Comparison of ENCODE assay signal across 23 cellular contexts in genomic region chr9:127170652-127171051, GRCh38. TPM values are rescaled to one million over a fixed set of nuclear protein-coding genes. Genes with fewer than 3 reads are reported as not detected.
DNase-seq lines count a peak whose midpoint lies in the region; ATAC-seq, FAIRE-seq and TF ChIP-seq lines count a peak whose summit lies in the region.
"Had no signal": no experiment of that assay in that cellular context is flagged by ENCODE, and none has a peak within 500 bp of the region (broad histone marks: within the 10 kb centered on the region; RNA-seq: fewer than 3 reads in every experiment).

No MANE protein-coding gene starts in this region.

- H3K27me3 ChIP-seq in BLaER1: no peaks in the 10 kb centered on the region
- no peaks in the 10 kb centered on the region for H3K27me3 ChIP-seq in GM12878 (replicated peaks in 1 of 2; ENCODE audit: control insufficient read depth in 2 of 2, insufficient read depth in 2 of 2, low read length in 1 of 2)
- H3K27me3 ChIP-seq: upper lobe of right lung had no signal

- H3K9ac ChIP-seq in BLaER1: no peak overlapping the region
- H3K9ac ChIP-seq in GM12878 (ENCODE audit: control insufficient read depth, insufficient read depth, low read length): no peak overlapping the region
- H3K9ac ChIP-seq: parathyroid adenoma had no signal

- SMC1A ChIA-PET in GM12878 (lab: Charles Lee; ENCODE audit: uncharacterized antibody, unreplicated experiment): interaction anchor here (1.0 to 28.4 kb wide), 17 partner anchors 10 to 229 kb away, joined by 3 to 812 read pairs (median 6); no protein-coding TSS in a partner anchor

- BruUV-seq in GM12878 (replicated peaks; lab: Mats Ljungman, UMichigan): no TSS peak

- TF ChIP-seq RAD21 in GM12878 (IDR thresholded peaks at IDR 0.05; ENCODE audit: insufficient read depth, low read depth, low read length): 0 out of 2 replicates have a peak, but pooled peaks have one; percentile 0

- RAD21 ChIA-PET in GM12878 (lab: Charles Lee; ENCODE audit: unreplicated experiment): interaction anchor here (0.7 to 16.8 kb wide), 20 partner anchors 9 to 232 kb away, joined by 3 to 515 read pairs (median 7); no protein-coding TSS in a partner anchor

- in situ Hi-C loops in GM13976 (cut with MboI; ENCODE audit: low sequenced_read_pairs, unreplicated experiment) (no loop called here), GM12878 (cut with MboI) (no loop called here)

- H3K79me2 ChIP-seq in GM12878 (ENCODE audit: control insufficient read depth, insufficient read depth, low read length): no peaks in the 10 kb centered on the region
- H3K79me2 ChIP-seq: parathyroid adenoma had no signal

- TF ChIP-seq EP300 in GM12878 (IDR thresholded peaks at IDR 0.05; ENCODE audit: borderline replicate concordance in 1 of 2, control insufficient read depth in 1 of 2, low read depth in 2 of 2, low read length in 2 of 2): peak; percentile 49 to 78; a peak in 2 of 4 replicates

- H3K4me3 ChIP-seq in BLaER1 (no peak overlapping the region), GM12878 (no peak overlapping the region)
- H3K4me3 ChIP-seq: coronary artery, upper lobe of right lung had no signal

- no peaks in the 10 kb centered on the region for H3K36me3 ChIP-seq in BLaER1
- H3K36me3 ChIP-seq in GM12878 (ENCODE audit: control insufficient read depth in 2 of 2, insufficient read depth in 2 of 2, low read length in 1 of 2): no peaks in the 10 kb centered on the region; a peak in 1 of 4 replicates
- H3K36me3 ChIP-seq: upper lobe of right lung had no signal

- no peaks in the 10 kb centered on the region for H3K9me3 ChIP-seq in BLaER1
- no peaks in the 10 kb centered on the region for H3K9me3 ChIP-seq in GM12878 (replicated peaks; ENCODE audit: control insufficient read depth, insufficient read depth, low read length)
- H3K9me3 ChIP-seq: upper lobe of right lung had no signal

- no peak for FAIRE-seq in GM12878 (lab: Jason Lieb, UNC)
- FAIRE-seq: endometrium had no signal

- TF ChIP-seq CTCF in GM13976 (IDR thresholded peaks at IDR 0.05; ENCODE audit: borderline replicate concordance, control extremely low read depth, extremely low read depth, insufficient read depth, missing control alignments): no peak
- TF ChIP-seq CTCF in GM12878 (IDR thresholded peaks at IDR 0.05 in 2 of 3, conservative IDR thresholded peaks at IDR 0.05 in 1 of 3; ENCODE audit: control insufficient read depth in 2 of 3, extremely low read depth in 1 of 3, insufficient read depth in 1 of 3, low read depth in 3 of 3, low read length in 3 of 3): no peak
- no peak for TF ChIP-seq CTCF in osteocyte (IDR thresholded peaks at IDR 0.05)

- H3K36me3 Mint-ChIP-seq in osteocyte (ENCODE audit: unreplicated experiment): no peaks in the 10 kb centered on the region

- no peak overlapping the region; the same call in 1 of the 2 replicates for H2AFZ ChIP-seq in GM12878 (ENCODE audit: control insufficient read depth, low read depth, low read length)
- H2AFZ ChIP-seq: parathyroid adenoma had no signal

- H3K27ac Mint-ChIP-seq in osteocyte (ENCODE audit: unreplicated experiment): no peak overlapping the region
- H3K27ac Mint-ChIP-seq: CD4-positive, CD25-positive, alpha-beta regulatory T cell; naive thymus-derived CD8-positive, alpha-beta T cell had no signal

- H4K20me1 ChIP-seq in BLaER1 (no peaks in the 10 kb centered on the region), GM12878 (ENCODE audit: control insufficient read depth, insufficient read depth) (no peaks in the 10 kb centered on the region)

- H3K4me1 Mint-ChIP-seq in osteocyte (ENCODE audit: unreplicated experiment): peaks cover 21% of the 10 kb centered on the region
- H3K4me1 Mint-ChIP-seq: CD4-positive, CD25-positive, alpha-beta regulatory T cell had no signal

- WGBS in GM12878 (ENCODE audit: insufficient coverage, insufficient replicate concordance, low lambda C conversion rate, missing lambda C conversion rate): 0% methylated on average over 2 of the region's 2 CpGs

- no peak for TF ChIP-seq POLR2A in GM12878 (IDR thresholded peaks at IDR 0.05; ENCODE audit: low read depth, low read length)

- H3K4me2 ChIP-seq in BLaER1 (peak overlapping the region; percentile 73), GM12878 (ENCODE audit: control insufficient read depth, insufficient read depth) (no peak overlapping the region)

- intact Hi-C loops in GM12878 (cut with micrococcal nuclease; ENCODE audit: unreplicated experiment): loop anchor here (1.0 kb wide), 3 partner anchors 14 to 230 kb away; no protein-coding TSS in a partner anchor

- no peaks in the 10 kb centered on the region for H3K27me3 Mint-ChIP-seq in osteocyte (ENCODE audit: unreplicated experiment)
- H3K27me3 Mint-ChIP-seq: brain; CD4-positive, CD25-positive, alpha-beta regulatory T cell had no signal

- POLR2A ChIA-PET in GM12878 (lab: Charles Lee): interaction anchor here (0.7 to 12.4 kb wide), 7 partner anchors 12 to 206 kb away, joined by 3 to 270 read pairs (median 7); no protein-coding TSS in a partner anchor

- 0 out of 2 replicates have a peak overlapping the region, but pooled peaks have one; percentile 25 for H3K27ac ChIP-seq in BLaER1
- H3K27ac ChIP-seq in GM12878 (ENCODE audit: control insufficient read depth, insufficient read depth): no peak overlapping the region
- no peak overlapping the region for H3K27ac ChIP-seq in caudate nucleus (ENCODE audit: low read depth, low read length)
- H3K27ac ChIP-seq: coronary artery, parathyroid adenoma, upper lobe of right lung had no signal

- CTCF ChIA-PET in GM12878 (lab: Yijun Ruan, JAX): interaction anchor here (0.7 to 6.9 kb wide), 25 partner anchors 11 to 615 kb away, joined by 3 to 174 read pairs (median 5); partner anchors contain the start of gene CDK9

- no peaks in the 10 kb centered on the region for H3K9me3 Mint-ChIP-seq in osteocyte (ENCODE audit: unreplicated experiment)
- H3K9me3 Mint-ChIP-seq: brain; CD4-positive, CD25-positive, alpha-beta regulatory T cell; naive thymus-derived CD8-positive, alpha-beta T cell had no signal

- H3K4me3 Mint-ChIP-seq in osteocyte (ENCODE audit: unreplicated experiment): no peak overlapping the region
- H3K4me3 Mint-ChIP-seq: CD4-positive, CD25-positive, alpha-beta regulatory T cell; naive thymus-derived CD8-positive, alpha-beta T cell had no signal

- peaks cover 72% of the 10 kb centered on the region for H3K4me1 ChIP-seq in BLaER1
- peaks cover 20% of the 10 kb centered on the region for H3K4me1 ChIP-seq in GM12878 (ENCODE audit: control insufficient read depth, insufficient read depth, low read length)
- H3K4me1 ChIP-seq: parathyroid adenoma, upper lobe of right lung had no signal

- DNase-seq in GM13976 (ENCODE audit: low spot score) (peak; percentile 58), GM12878 (ENCODE audit: low read depth, low spot score) (peak; percentile 68), osteocyte (ENCODE audit: extremely low spot score, unreplicated experiment) (peak; percentile 68), NCI-H1417 (lab: John Stamatoyannopoulos, UW) (no peak), caudate nucleus (lab: John Stamatoyannopoulos, UW) (no peak), HPDE6-E6E7 (ENCODE audit: extremely low spot score) (no peak)
- DNase-seq: activated CD4-positive, alpha-beta T cell treated with anti-CD3 and anti-CD28 coated beads for 1 hour; CD4-positive, CD25-positive, alpha-beta regulatory T cell; KBM-7; naive thymus-derived CD8-positive, alpha-beta T cell; NCI-H2029; NCI-H226; NCI-H774; stimulated activated CD8-positive, alpha-beta memory T cell treated with anti-CD3 and anti-CD28 coated beads, Interleukin-4, amount 100 ng/mL, for 48 hours; upper lobe of right lung had no signal

- peak; percentile 77 for ATAC-seq in GM12878
- ATAC-seq: left lobe of liver; naive thymus-derived CD8-positive, alpha-beta T cell; sciatic nerve; upper lobe of right lung had no signal

TF ChIP-seq in GM12878, 131 proteins besides CTCF, POLR2A, EP300 and RAD21 (continues in another document):
- TF ChIP-seq RELA (IDR thresholded peaks at IDR 0.05; ENCODE audit: borderline replicate concordance, partially characterized antibody) (no peak), NFIC (IDR thresholded peaks at IDR 0.05; ENCODE audit: low read depth, low read length) (peak; percentile 36; the same call in 1 of the 2 replicates), IKZF2 (IDR thresholded peaks at IDR 0.05) (peak; percentile 63 to 76; a peak in 2 of 4 replicates), CREM (IDR thresholded peaks at IDR 0.05; ENCODE audit: low read depth) (no peak), FOXK2 (IDR thresholded peaks at IDR 0.05) (no peak), BMI1 (IDR thresholded peaks at IDR 0.05; ENCODE audit: borderline replicate concordance) (0 out of 2 replicates have a peak, but pooled peaks have one; percentile 11), TARDBP (IDR thresholded peaks at IDR 0.05; ENCODE audit: borderline replicate concordance) (no peak), EGR1 (IDR thresholded peaks at IDR 0.05; ENCODE audit: borderline replicate concordance in 1 of 2, low read depth in 2 of 2, low read length in 2 of 2) (no peak), RB1 (IDR thresholded peaks at IDR 0.05; ENCODE audit: borderline replicate concordance) (peak; percentile 99; the same call in 1 of the 2 replicates), NFXL1 (IDR thresholded peaks at IDR 0.05; ENCODE audit: borderline replicate concordance) (no peak), HDAC6 (IDR thresholded peaks at IDR 0.05; ENCODE audit: unreplicated experiment) (no peak), NFYA (IDR thresholded peaks at IDR 0.05; ENCODE audit: borderline replicate concordance, low read depth, low read length) (no peak), GATAD2B (conservative IDR thresholded peaks at IDR 0.05; ENCODE audit: low read depth) (peak; percentile 100), IKZF1 (conservative IDR thresholded peaks at IDR 0.05) (peak; percentile 81)

RNA-seq across cellular contexts. Expression of gene ANGPTL2, which starts 48.2 kb away (rescaled TPM):
- total RNA-seq in GM12878 (2013; cell fraction: nucleolus; rRNA removed): 16.3 and 18.6 TPM in 2 replicates
- 0.71 and 1.1 TPM in 2 replicates for total RNA-seq in GM12878 (2014; rRNA removed)
- total RNA-seq in GM12878 (2014; rRNA removed; fragmentation: Illumina TruSeq; extraction: Trizol): 0.49 and 0.55 TPM in 2 replicates
- total RNA-seq in GM12878 (2021): 1.6 TPM in 2 replicates
- not detected for polyA plus RNA-seq in GM12878 (2011; ENCODE audit: low read depth)
- polyA plus RNA-seq in GM12878 (2011; rRNA removed): not detected in 2 replicates
- 0.03 TPM in 1 of 2 replicates, not detected in the other for polyA plus RNA-seq in GM12878 (2011; cell fraction: cytosol; rRNA removed)
- polyA plus RNA-seq in GM12878 (2011; cell fraction: nucleus; rRNA removed): 0.04 TPM in 1 of 2 replicates, not detected in the other
- 0.04 and 0.14 TPM in 2 replicates for polyA plus RNA-seq in GM12878 (2012)
- polyA plus RNA-seq in GM12878 (2014; fragmentation: Illumina TruSeq; extraction: Trizol): 1.2 and 2.6 TPM in 2 replicates
- polyA plus RNA-seq in GM12878 (2014; fragmentation: Nextera tagmentation; extraction: Ambion mirVana): under 1 TPM; 0.13 to 0.38 TPM
- 0.75 and 0.87 TPM in 2 replicates for polyA plus RNA-seq in GM12878 (2014; rRNA removed)
- under 1 TPM; 0.76 to 0.82 TPM for polyA plus RNA-seq in GM12878 (2016; fragmentation: Nextera tagmentation; extraction: Ambion mirVana)
- polyA minus RNA-seq in GM12878 (2011; rRNA and poly(A)+ RNA removed): not detected in 2 replicates
- polyA minus RNA-seq in GM12878 (2011; cell fraction: cytosol; rRNA and poly(A)+ RNA removed): not detected in 2 replicates
- not detected in 2 replicates for polyA minus RNA-seq in GM12878 (2011; cell fraction: nucleus; rRNA and poly(A)+ RNA removed)
- 34.8 and 40.0 TPM in 2 replicates for total RNA-seq in osteocyte
- total RNA-seq: activated CD8-positive, alpha-beta memory T cell treated with anti-CD3 and anti-CD28 coated beads for 36 hours; CD4-positive, CD25-positive, alpha-beta regulatory T cell; naive thymus-derived CD8-positive, alpha-beta T cell had no signal
- polyA plus RNA-seq: CD4-positive, CD25-positive, alpha-beta regulatory T cell; naive thymus-derived CD8-positive, alpha-beta T cell had no signal

Comparison
In these comparisons a context has a peak if more than half of its experiments do, and no peak if none do; other contexts are left out.
1. DNase-seq: peak in GM13976 (single experiment), GM12878 (single experiment) and osteocyte (single experiment); none in NCI-H1417 (0 of 3), caudate nucleus (0 of 61) and HPDE6-E6E7 (single experiment).